In genomic region chr11:118996926-118997626, GRCh38 we compare ENCODE assay signal across 8 cellular contexts. TPM values are rescaled to one million over a fixed set of nuclear protein-coding genes. Genes with fewer than 3 reads are reported as not detected.
DNase-seq lines count a peak whose midpoint lies in the region; ATAC-seq and TF ChIP-seq lines count a peak whose summit lies in the region.

No MANE protein-coding gene starts in this region.

- H3K9ac ChIP-seq in HCT116 (ENCODE audit: low read length) = peak overlapping the region; percentile 90

- H3K36me3 ChIP-seq in HCT116 (ENCODE audit: control insufficient read depth in 1 of 2, insufficient read depth in 2 of 2, low read length in 2 of 2) (peaks cover 7 to 22% of the 10 kb centered on the region in 2 experiments; a peak in 3 of 4 replicates), cardiac muscle cell (peaks cover 19% of the 10 kb centered on the region)

- no peak for TF ChIP-seq RAD21 in HCT116 (IDR thresholded peaks at IDR 0.05; ENCODE audit: low read depth)

- H2AFZ ChIP-seq in HCT116 (ENCODE audit: low read depth, low read length, poor library complexity, severe bottlenecking) = no peak overlapping the region

- intact Hi-C loops in HCT116 (cut with micrococcal nuclease) = no loop called here

- no peaks in the 10 kb centered on the region for H3K9me2 ChIP-seq in HCT116 (ENCODE audit: insufficient read depth)

- TF ChIP-seq POLR2A in HCT116 (IDR thresholded peaks at IDR 0.05; ENCODE audit: borderline replicate concordance, extremely low read depth, insufficient read depth, insufficient read length) = no peak

- TSS peak; percentile 69 for BruUV-seq in HCT116 (replicated peaks; lab: Mats Ljungman, UMichigan)

- H3K4me1 ChIP-seq in HCT116 (ENCODE audit: control insufficient read depth in 1 of 2, insufficient read depth in 2 of 2, low read length in 2 of 2) (peaks cover 15 to 46% of the 10 kb centered on the region in 2 experiments), cardiac muscle cell (ENCODE audit: low read depth) (no peaks in the 10 kb centered on the region)

- no peaks in the 10 kb centered on the region for H4K20me1 ChIP-seq in HCT116 (ENCODE audit: insufficient read depth)

- ATAC-seq in HCT116 (peak; percentile 15), HG03565 (IDR thresholded peaks at IDR 0.05; ENCODE audit: unreplicated experiment) (no peak)

- POLR2A ChIA-PET in HCT116 (lab: Charles Lee) = no interaction called here

- peak; percentile 51 for TF ChIP-seq CTCF in GM12865 (IDR thresholded peaks at IDR 0.05; ENCODE audit: insufficient read depth, low read depth, low read length, missing control alignments)
- TF ChIP-seq CTCF in HCT116 (IDR thresholded peaks at IDR 0.05 in 2 of 3, conservative IDR thresholded peaks at IDR 0.05 in 1 of 3; ENCODE audit: borderline replicate concordance in 1 of 3, insufficient read depth in 1 of 3, low read depth in 2 of 3, low read length in 2 of 3) = peak in 2 of 3 experiments; percentile 49 to 52; a peak in 4 of 6 replicates
- peak; percentile 17 for TF ChIP-seq CTCF in cardiac muscle cell (IDR thresholded peaks at IDR 0.05; ENCODE audit: low read depth, low read length)

- peak overlapping the region; percentile 78 for H3K4me3 ChIP-seq in GM12865 (ENCODE audit: low read depth, low read length)
- peak overlapping the region; percentile 90 for H3K4me3 ChIP-seq in HCT116 (replicated peaks in 1 of 2; ENCODE audit: low read depth in 1 of 2, low read length in 2 of 2)
- peak overlapping the region; percentile 59 for H3K4me3 ChIP-seq in cardiac muscle cell

- RAD21 ChIA-PET in HCT116 (lab: Charles Lee; ENCODE audit: low non-redundant PET in 1 of 2, low total read pairs in 2 of 2, uncharacterized antibody in 2 of 2, unreplicated experiment in 2 of 2) = interaction anchor here in 1 of 2 experiments (0.5 kb wide), 1 partner anchor 8 kb away, joined by 3 read pairs; no protein-coding TSS in a partner anchor

- H3K9me3 ChIP-seq in HCT116 (ENCODE audit: control insufficient read depth in 1 of 2, insufficient read depth in 1 of 2, low read depth in 1 of 2, low read length in 2 of 2) (no peaks in the 10 kb centered on the region), cardiac muscle cell (ENCODE audit: low read depth) (no peaks in the 10 kb centered on the region)

- DNase-seq in GM12865 (ENCODE audit: low read depth) (peak; percentile 78), HCT116 (ENCODE audit: low read depth, low spot score) (no peak), NOMO-1 treated with dmso at 0.1 percent for 144 hours (lab: John Stamatoyannopoulos, UW; ENCODE audit: unreplicated experiment) (peak; percentile 7), cardiac muscle cell (ENCODE audit: low read depth in 1 of 2, low spot score in 1 of 2) (peak in 1 of 2 donors; percentile 29), putamen (ENCODE audit: low spot score) (peak; percentile 12), NCI-H1105 treated with DMSO at 0.1 percent for 48 hours (lab: John Stamatoyannopoulos, UW) (no peak)
- peak; percentile 7 for DNase-seq in activated effector memory CD4-positive, alpha-beta T cell treated with Interleukin-2 at 50 U/mL for 16 hours

- H3K27ac ChIP-seq in HCT116 (ENCODE audit: low read depth, low read length) (peak overlapping the region; percentile 96), cardiac muscle cell (no peak overlapping the region)

- H3K27me3 ChIP-seq in HCT116 (ENCODE audit: insufficient read depth, low read length) (no peaks in the 10 kb centered on the region), cardiac muscle cell (no peaks in the 10 kb centered on the region)

- peak overlapping the region; percentile 97 for H3K4me2 ChIP-seq in HCT116 (ENCODE audit: low read length)

- CTCF ChIA-PET in HCT116 (lab: Charles Lee) = interaction anchor here (0.6 to 1.0 kb wide), 2 partner anchors 41 to 88 kb away, joined by 3 read pairs; partner anchors contain the start of gene UPK2

- H3K79me2 ChIP-seq in HCT116 (ENCODE audit: insufficient read depth, low read length) = peaks cover 61% of the 10 kb centered on the region

TF ChIP-seq in HCT116, 20 proteins besides CTCF, POLR2A, EP300 and RAD21:
- TF ChIP-seq SIN3A (IDR thresholded peaks at IDR 0.05; ENCODE audit: low read depth) (no peak), CBX3 (IDR thresholded peaks at IDR 0.05; ENCODE audit: low read depth) (no peak), CEBPB (IDR thresholded peaks at IDR 0.05; ENCODE audit: low read depth) (no peak), SP1 (IDR thresholded peaks at IDR 0.05; ENCODE audit: low read depth) (no peak), ZNF274 (IDR thresholded peaks at IDR 0.05; ENCODE audit: low read depth, low read length) (no peak), YY1 (IDR thresholded peaks at IDR 0.05; ENCODE audit: extremely low read depth, insufficient replicate concordance, low read depth, low read length) (no peak)
- TF ChIP-seq, protein P1, sequence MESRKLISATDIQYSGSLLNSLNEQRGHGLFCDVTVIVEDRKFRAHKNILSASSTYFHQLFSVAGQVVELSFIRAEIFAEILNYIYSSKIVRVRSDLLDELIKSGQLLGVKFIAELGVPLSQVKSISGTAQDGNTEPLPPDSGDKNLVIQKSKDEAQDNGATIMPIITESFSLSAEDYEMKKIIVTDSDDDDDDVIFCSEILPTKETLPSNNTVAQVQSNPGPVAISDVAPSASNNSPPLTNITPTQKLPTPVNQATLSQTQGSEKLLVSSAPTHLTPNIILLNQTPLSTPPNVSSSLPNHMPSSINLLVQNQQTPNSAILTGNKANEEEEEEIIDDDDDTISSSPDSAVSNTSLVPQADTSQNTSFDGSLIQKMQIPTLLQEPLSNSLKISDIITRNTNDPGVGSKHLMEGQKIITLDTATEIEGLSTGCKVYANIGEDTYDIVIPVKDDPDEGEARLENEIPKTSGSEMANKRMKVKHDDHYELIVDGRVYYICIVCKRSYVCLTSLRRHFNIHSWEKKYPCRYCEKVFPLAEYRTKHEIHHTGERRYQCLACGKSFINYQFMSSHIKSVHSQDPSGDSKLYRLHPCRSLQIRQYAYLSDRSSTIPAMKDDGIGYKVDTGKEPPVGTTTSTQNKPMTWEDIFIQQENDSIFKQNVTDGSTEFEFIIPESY (IDR thresholded peaks at IDR 0.05; ENCODE audit: extremely low read depth, insufficient replicate concordance, low read length) = no peak

RNA-seq across cellular contexts. Expression of gene CENATAC, which starts 0.9 kb away (rescaled TPM):
- total RNA-seq in HCT116 (2021; ENCODE audit: unreplicated experiment) (28.9 TPM), cardiac muscle cell (26.6 and 78.2 TPM in 2 replicates)
- 7.5 and 9.0 TPM in 2 replicates for polyA plus RNA-seq in HCT116 (2012)
- polyA plus RNA-seq in cardiac muscle cell = 25.2 and 27.0 TPM in 2 replicates

RNA-seq across cellular contexts. Expression of gene RPS25, which starts 21.1 kb away (rescaled TPM):
- 1,404 TPM for total RNA-seq in HCT116 (2021; ENCODE audit: unreplicated experiment)
- 647 and 867 TPM in 2 replicates for polyA plus RNA-seq in HCT116 (2012)
- 837 and 1,038 TPM in 2 replicates for total RNA-seq in cardiac muscle cell
- polyA plus RNA-seq in cardiac muscle cell = 1,114 and 1,223 TPM in 2 replicates

RNA-seq across cellular contexts. Expression of gene TRAPPC4, which starts 21.5 kb away (rescaled TPM):
- total RNA-seq in HCT116 (2021; ENCODE audit: unreplicated experiment) (61.6 TPM), cardiac muscle cell (56.1 and 64.8 TPM in 2 replicates)
- 58.0 and 59.2 TPM in 2 replicates for polyA plus RNA-seq in HCT116 (2012)
- polyA plus RNA-seq in cardiac muscle cell = 130 and 166 TPM in 2 replicates

RNA-seq across cellular contexts. Expression of gene FOXR1, which starts 25.5 kb away (rescaled TPM):
- total RNA-seq in HCT116 (2021; ENCODE audit: unreplicated experiment) = not detected
- polyA plus RNA-seq in HCT116 (2012) = not detected in 2 replicates
- total RNA-seq in cardiac muscle cell = 0.42 TPM in 1 of 2 replicates, not detected in the other
- polyA plus RNA-seq in cardiac muscle cell = not detected in 2 replicates

RNA-seq across cellular contexts. Expression of gene SLC37A4, which starts 33.6 kb away (rescaled TPM):
- 49.8 TPM for total RNA-seq in HCT116 (2021; ENCODE audit: unreplicated experiment)
- polyA plus RNA-seq in HCT116 (2012) = 49.7 and 62.0 TPM in 2 replicates
- 38.7 and 41.4 TPM in 2 replicates for total RNA-seq in cardiac muscle cell
- 36.7 and 41.3 TPM in 2 replicates for polyA plus RNA-seq in cardiac muscle cell

Comparison
In these comparisons a context has a peak if more than half of its experiments do, and no peak if none do; other contexts are left out.
1. DNase-seq: peak in GM12865 (single experiment), NOMO-1 treated with dmso at 0.1 percent for 144 hours (single experiment), activated effector memory CD4-positive, alpha-beta T cell treated with Interleukin-2 at 50 U/mL for 16 hours (single experiment) and putamen (single experiment); none in HCT116 (single experiment) and NCI-H1105 treated with DMSO at 0.1 percent for 48 hours (single experiment).
2. Peak in every context shown above with its lines, with median percentiles within 50 percentile points of each other: H3K4me3 ChIP-seq and CTCF ChIP-seq.